1 cellular context compared by ENCODE assay signal in the genomic region with DNA sequence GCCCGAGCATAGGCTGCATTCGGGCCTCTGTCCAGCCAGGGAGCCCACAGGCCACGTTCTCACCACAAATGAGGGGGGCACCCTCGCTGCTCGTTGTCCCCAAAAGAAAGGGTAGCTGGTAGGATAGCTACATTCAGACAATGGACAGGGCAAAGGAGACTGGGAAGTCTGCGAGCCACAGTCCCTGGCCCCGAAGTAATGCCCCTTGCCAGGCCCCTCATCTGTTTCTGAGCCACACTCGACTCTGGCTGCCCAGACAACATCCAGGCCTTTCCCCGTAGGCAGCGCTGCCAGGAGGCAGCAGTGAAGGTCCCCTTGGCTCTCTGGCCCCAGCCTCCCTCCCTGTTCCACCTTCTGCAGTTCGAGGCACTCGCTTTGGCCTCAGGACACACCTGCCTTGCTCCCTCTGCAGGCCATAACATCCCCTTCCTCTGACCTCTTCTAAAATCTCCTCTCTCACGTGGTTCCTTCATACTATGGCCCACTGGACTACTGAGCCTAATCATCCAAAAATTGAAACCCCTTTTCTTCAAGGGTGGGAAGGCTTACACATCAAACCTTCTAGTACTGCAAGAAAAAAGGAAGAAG.
TF ChIP-seq lines count a peak whose summit lies in the region.

No MANE protein-coding gene starts in this region.

TF ChIP-seq in IMR-90, 13 proteins besides CTCF, POLR2A, EP300 and RAD21:
- TF ChIP-seq MXI1 (IDR thresholded peaks at IDR 0.05; ENCODE audit: borderline replicate concordance, low read depth, low read length) (no peak), RCOR1 (IDR thresholded peaks at IDR 0.05; ENCODE audit: insufficient replicate concordance, low read length) (no peak), SMC3 (IDR thresholded peaks at IDR 0.05; ENCODE audit: low read depth, low read length) (no peak), MAFK (IDR thresholded peaks at IDR 0.05; ENCODE audit: low read depth, low read length) (no peak), BHLHE40 (IDR thresholded peaks at IDR 0.05; ENCODE audit: low read depth, low read length) (no peak), NFE2L2 (IDR thresholded peaks at IDR 0.05; ENCODE audit: low read depth, low read length) (no peak), CEBPB (IDR thresholded peaks at IDR 0.05; ENCODE audit: low read depth, low read length) (no peak), FOS (IDR thresholded peaks at IDR 0.05; ENCODE audit: low read depth, low read length) (no peak), RFX5 (IDR thresholded peaks at IDR 0.05; ENCODE audit: low read depth, low read length) (no peak), CHD1 (IDR thresholded peaks at IDR 0.05; ENCODE audit: low read depth, low read length) (no peak), MAZ (IDR thresholded peaks at IDR 0.05; ENCODE audit: borderline replicate concordance, low read depth, low read length) (no peak)
- TF ChIP-seq, protein P1, sequence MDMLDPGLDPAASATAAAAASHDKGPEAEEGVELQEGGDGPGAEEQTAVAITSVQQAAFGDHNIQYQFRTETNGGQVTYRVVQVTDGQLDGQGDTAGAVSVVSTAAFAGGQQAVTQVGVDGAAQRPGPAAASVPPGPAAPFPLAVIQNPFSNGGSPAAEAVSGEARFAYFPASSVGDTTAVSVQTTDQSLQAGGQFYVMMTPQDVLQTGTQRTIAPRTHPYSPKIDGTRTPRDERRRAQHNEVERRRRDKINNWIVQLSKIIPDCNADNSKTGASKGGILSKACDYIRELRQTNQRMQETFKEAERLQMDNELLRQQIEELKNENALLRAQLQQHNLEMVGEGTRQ (IDR thresholded peaks at IDR 0.05; ENCODE audit: low read depth, low read length), result no peak
- TF ChIP-seq, protein P2, sequence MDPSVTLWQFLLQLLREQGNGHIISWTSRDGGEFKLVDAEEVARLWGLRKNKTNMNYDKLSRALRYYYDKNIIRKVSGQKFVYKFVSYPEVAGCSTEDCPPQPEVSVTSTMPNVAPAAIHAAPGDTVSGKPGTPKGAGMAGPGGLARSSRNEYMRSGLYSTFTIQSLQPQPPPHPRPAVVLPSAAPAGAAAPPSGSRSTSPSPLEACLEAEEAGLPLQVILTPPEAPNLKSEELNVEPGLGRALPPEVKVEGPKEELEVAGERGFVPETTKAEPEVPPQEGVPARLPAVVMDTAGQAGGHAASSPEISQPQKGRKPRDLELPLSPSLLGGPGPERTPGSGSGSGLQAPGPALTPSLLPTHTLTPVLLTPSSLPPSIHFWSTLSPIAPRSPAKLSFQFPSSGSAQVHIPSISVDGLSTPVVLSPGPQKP (IDR thresholded peaks at IDR 0.05; ENCODE audit: borderline replicate concordance, low read depth, low read length), result no peak
